Comparison of ENCODE assay signal across 7 cellular contexts in the genomic region with DNA sequence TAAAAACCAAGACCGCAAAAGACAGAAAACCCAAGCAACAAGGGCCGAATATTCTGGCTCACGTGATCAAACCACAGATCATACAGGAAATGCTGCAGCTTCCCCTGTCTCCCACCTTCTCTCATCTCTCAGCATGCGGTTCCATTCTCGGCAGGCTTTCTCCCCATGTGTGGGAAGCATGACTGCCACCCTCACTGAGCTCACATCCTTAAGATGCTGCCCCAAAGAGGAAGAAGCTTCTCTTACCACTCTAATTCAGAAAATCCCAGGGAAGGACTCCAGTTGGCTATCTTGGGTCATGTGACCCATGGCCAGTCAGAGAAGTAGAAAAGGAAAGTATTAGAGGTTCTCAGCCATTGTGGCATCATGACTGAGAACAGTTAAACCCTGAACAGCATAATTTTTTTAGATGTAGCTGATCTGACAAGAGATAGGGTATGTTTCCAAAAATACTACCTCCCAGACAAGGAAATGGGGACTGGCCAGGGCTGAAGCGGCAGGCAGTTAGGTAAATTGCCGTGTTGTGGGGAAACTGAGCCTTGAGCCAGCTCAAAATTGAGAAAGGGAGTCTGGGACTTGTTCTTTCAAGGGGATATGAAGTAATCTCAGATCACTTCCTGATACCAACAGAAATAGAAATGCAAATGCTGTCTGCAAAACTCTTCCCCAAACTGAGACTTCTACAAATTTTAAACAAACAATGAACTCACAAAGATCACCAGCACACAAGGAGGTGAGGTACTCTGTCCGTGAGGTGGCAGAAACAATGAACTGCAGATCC. TPM values are rescaled to one million over a fixed set of nuclear protein-coding genes. Genes with fewer than 3 reads are reported as not detected.
A peak's percentile ranks its signal among the peaks of the same experiment; 100 is the strongest.
DNase-seq lines count a peak whose midpoint lies in the region; ATAC-seq, FAIRE-seq and TF ChIP-seq lines count a peak whose summit lies in the region.

No MANE protein-coding gene starts in this region.

- no peak overlapping the region for H3K4me3 ChIP-seq in kidney (ENCODE audit: low read length in 2 of 2)

- peak overlapping the region; percentile 94 for H3K27ac Mint-ChIP-seq in activated CD4-positive, alpha-beta T cell treated with anti-CD3 and anti-CD28 coated beads, Interleukin-2, amount 10 ng/mL, durations not matched to agents 24 days and 14 days

- no peak for FAIRE-seq in kidney (lab: Jason Lieb, UNC)

- peak overlapping the region; percentile 75 for H3K4me3 Mint-ChIP-seq in activated CD4-positive, alpha-beta T cell treated with anti-CD3 and anti-CD28 coated beads, Interleukin-2, amount 10 ng/mL, durations not matched to agents 24 days and 14 days

- peaks cover 11% of the 10 kb centered on the region for H3K9me3 Mint-ChIP-seq in activated CD4-positive, alpha-beta T cell treated with anti-CD3 and anti-CD28 coated beads, Interleukin-2, amount 10 ng/mL, durations not matched to agents 24 days and 14 days

- no peaks in the 10 kb centered on the region for H3K4me1 ChIP-seq in kidney (ENCODE audit: control insufficient read depth in 1 of 2, insufficient read depth in 1 of 2, low read depth in 1 of 2, low read length in 2 of 2)

- no peak for TF ChIP-seq CTCF in kidney (IDR thresholded peaks at IDR 0.05; ENCODE audit: borderline replicate concordance, extremely low read depth, insufficient read depth)

- no peak for TF ChIP-seq EP300 in Ishikawa (IDR thresholded peaks at IDR 0.05; ENCODE audit: borderline replicate concordance)

- H3K36me3 Mint-ChIP-seq in activated CD4-positive, alpha-beta T cell treated with anti-CD3 and anti-CD28 coated beads, Interleukin-2, amount 10 ng/mL, durations not matched to agents 24 days and 14 days (ENCODE audit: low read depth) = peaks cover 9% of the 10 kb centered on the region

- H3K27ac ChIP-seq in kidney (ENCODE audit: low read depth in 2 of 2, low read length in 2 of 2) = no peak overlapping the region

- H3K9ac ChIP-seq in kidney (ENCODE audit: low read length in 2 of 2) = no peak overlapping the region

- DNase-seq in activated CD4-positive, alpha-beta T cell treated with anti-CD3 and anti-CD28 coated beads, Interleukin-2, amount 10 ng/mL, durations not matched to agents 24 days and 14 days = peak; percentile 87
- DNase-seq in kidney (peak; percentile 52), DMS153 treated with DMSO at 0.1 percent for 48 hours (lab: John Stamatoyannopoulos, UW; ENCODE audit: unreplicated experiment) (no peak), DMS153 (lab: John Stamatoyannopoulos, UW) (no peak)
- peak; percentile 39 to 75 for DNase-seq in stimulated activated CD8-positive, alpha-beta memory T cell treated with anti-CD3 and anti-CD28 coated beads, Interleukin-7, amount 100 ng/mL, for 48 hours (ENCODE audit: extremely low read depth in 1 of 2, low read depth in 1 of 2)

- H3K4me1 Mint-ChIP-seq in activated CD4-positive, alpha-beta T cell treated with anti-CD3 and anti-CD28 coated beads, Interleukin-2, amount 10 ng/mL, durations not matched to agents 24 days and 14 days = peaks cover 12% of the 10 kb centered on the region

- ATAC-seq in HG03442 (IDR thresholded peaks at IDR 0.05; ENCODE audit: unreplicated experiment) = no peak

- intact Hi-C loops in activated CD4-positive, alpha-beta T cell treated with anti-CD3 and anti-CD28 coated beads, Interleukin-2, amount 10 ng/mL, durations not matched to agents 24 days and 14 days (cut with micrococcal nuclease) = no loop called here
- intact Hi-C loops in kidney (cut with DNase I) = no loop called here

- H3K9me3 ChIP-seq in kidney (ENCODE audit: control insufficient read depth in 1 of 2, low read length in 2 of 2) = peaks cover 0 to 4% of the 10 kb centered on the region in 2 donors

- peaks cover 4% of the 10 kb centered on the region for H3K27me3 Mint-ChIP-seq in activated CD4-positive, alpha-beta T cell treated with anti-CD3 and anti-CD28 coated beads, Interleukin-2, amount 10 ng/mL, durations not matched to agents 24 days and 14 days

- TF ChIP-seq RAD21 in Ishikawa (IDR thresholded peaks at IDR 0.05; ENCODE audit: low read depth) = no peak

- no peaks in the 10 kb centered on the region for H3K36me3 ChIP-seq in kidney (ENCODE audit: control insufficient read depth in 1 of 2, insufficient read depth in 2 of 2, low read length in 2 of 2)

TF ChIP-seq in Ishikawa, 13 proteins besides CTCF, POLR2A, EP300 and RAD21:
- TF ChIP-seq, protein P1, sequence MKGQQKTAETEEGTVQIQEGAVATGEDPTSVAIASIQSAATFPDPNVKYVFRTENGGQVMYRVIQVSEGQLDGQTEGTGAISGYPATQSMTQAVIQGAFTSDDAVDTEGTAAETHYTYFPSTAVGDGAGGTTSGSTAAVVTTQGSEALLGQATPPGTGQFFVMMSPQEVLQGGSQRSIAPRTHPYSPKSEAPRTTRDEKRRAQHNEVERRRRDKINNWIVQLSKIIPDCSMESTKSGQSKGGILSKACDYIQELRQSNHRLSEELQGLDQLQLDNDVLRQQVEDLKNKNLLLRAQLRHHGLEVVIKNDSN (IDR thresholded peaks at IDR 0.05) = peak; percentile 65
- TF ChIP-seq, protein P2, sequence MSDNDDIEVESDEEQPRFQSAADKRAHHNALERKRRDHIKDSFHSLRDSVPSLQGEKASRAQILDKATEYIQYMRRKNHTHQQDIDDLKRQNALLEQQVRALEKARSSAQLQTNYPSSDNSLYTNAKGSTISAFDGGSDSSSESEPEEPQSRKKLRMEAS (IDR thresholded peaks at IDR 0.05) = no peak

RNA-seq across cellular contexts. Expression of gene GRM4, which starts 37.1 kb away (rescaled TPM):
- total RNA-seq in activated CD4-positive, alpha-beta T cell treated with anti-CD3 and anti-CD28 coated beads, Interleukin-2, amount 10 ng/mL, durations not matched to agents 24 days and 14 days = not detected in 2 replicates
- total RNA-seq in kidney = not detected
- not detected for polyA plus RNA-seq in kidney (ENCODE audit: insufficient read depth, low read depth, low replicate concordance)

RNA-seq across cellular contexts. Expression of gene HMGA1, which starts 53.7 kb away (rescaled TPM):
- 509 and 520 TPM in 2 replicates for total RNA-seq in activated CD4-positive, alpha-beta T cell treated with anti-CD3 and anti-CD28 coated beads, Interleukin-2, amount 10 ng/mL, durations not matched to agents 24 days and 14 days
- total RNA-seq in kidney = 46.5 TPM
- 27.1 TPM for polyA plus RNA-seq in kidney (ENCODE audit: insufficient read depth, low read depth, low replicate concordance)

Comparison
In these comparisons a context has a peak if more than half of its experiments do, and no peak if none do; other contexts are left out.
1. DNase-seq: peak in activated CD4-positive, alpha-beta T cell treated with anti-CD3 and anti-CD28 coated beads, Interleukin-2, amount 10 ng/mL, durations not matched to agents 24 days and 14 days (single experiment), kidney (single experiment) and stimulated activated CD8-positive, alpha-beta memory T cell treated with anti-CD3 and anti-CD28 coated beads, Interleukin-7, amount 100 ng/mL, for 48 hours (2 of 2); none in DMS153 treated with DMSO at 0.1 percent for 48 hours (single experiment) and DMS153 (single experiment).
2. RNA of gene HMGA1, which starts 53.7 kb away (total RNA-seq): 509 to 520 TPM in activated CD4-positive, alpha-beta T cell treated with anti-CD3 and anti-CD28 coated beads, Interleukin-2, amount 10 ng/mL, durations not matched to agents 24 days and 14 days; 46.5 TPM in kidney (single experiment); every median in the first group is over 10 times any median in the second.